ENCODE assay signal across 16 cellular contexts in genomic region chr6:14274552-14275492, GRCh38.
A peak's percentile ranks its signal among the peaks of the same experiment; 100 is the strongest.
DNase-seq lines count a peak whose midpoint lies in the region; ATAC-seq and TF ChIP-seq lines count a peak whose summit lies in the region.
"Had no signal": no experiment of that assay in that cellular context is flagged by ENCODE, and none has a peak within 500 bp of the region (broad histone marks: within the 10 kb centered on the region; RNA-seq: fewer than 3 reads in every experiment).

No MANE protein-coding gene starts in this region.

- no peak overlapping the region for H3K4me3 ChIP-seq in right atrium auricular region

- no peaks in the 10 kb centered on the region for H3K9me3 ChIP-seq in right atrium auricular region
- H3K9me3 ChIP-seq: neutrophil had no signal

- H3K27ac ChIP-seq in right atrium auricular region: peak overlapping the region in 1 of 2 donors; percentile 25
- H3K27ac ChIP-seq: brain microvascular endothelial cell, neutrophil had no signal

- in situ Hi-C loops in KBM-7 (cut with MboI; ENCODE audit: low pct_unique_long_range_greater_than_20kb, low sequenced_read_pairs): no loop called here

- H3K27me3 Mint-ChIP-seq in activated naive CD8-positive, alpha-beta T cell: no peaks in the 10 kb centered on the region
- no peaks in the 10 kb centered on the region for H3K27me3 Mint-ChIP-seq in activated naive CD8-positive, alpha-beta T cell treated with anti-CD3 and anti-CD28 coated beads for 36 hours
- peaks cover 48% of the 10 kb centered on the region for H3K27me3 Mint-ChIP-seq in brain
- no peaks in the 10 kb centered on the region for H3K27me3 Mint-ChIP-seq in naive B cell
- H3K27me3 Mint-ChIP-seq: activated T-cell treated with anti-CD3 and anti-CD28 coated beads, Interleukin-2, amount 50 U/mL, for 24 hours had no signal

- no peak for DNase-seq in activated naive CD8-positive, alpha-beta T cell treated with anti-CD3 and anti-CD28 coated beads for 36 hours
- DNase-seq in naive B cell: no peak
- no peak for DNase-seq in KBM-7
- no peak for DNase-seq in right atrium auricular region (ENCODE audit: low spot score)
- DNase-seq in NK-92 treated with Interleukin-12 subunit alpha and Interleukin-12 subunit beta, amount 100 ng/mL, for 24 hours (lab: John Stamatoyannopoulos, UW): no peak
- DNase-seq in SW480 (ENCODE audit: low spot score): no peak
- DNase-seq: activated T-cell treated with anti-CD3 and anti-CD28 coated beads, Interleukin-2, amount 50 U/mL, for 24 hours; brain microvascular endothelial cell; H7; left colon; NCI-H510A; SIG-M5; stimulated activated CD4-positive, alpha-beta T cell treated with anti-CD3 and anti-CD28 coated beads, Interleukin-15, amount 100 ng/mL, for 24 hours had no signal

- H3K9me3 Mint-ChIP-seq in activated naive CD8-positive, alpha-beta T cell (ENCODE audit: low read depth): peaks cover 6% of the 10 kb centered on the region
- H3K9me3 Mint-ChIP-seq in activated naive CD8-positive, alpha-beta T cell treated with anti-CD3 and anti-CD28 coated beads for 36 hours: peaks cover 8% of the 10 kb centered on the region
- H3K9me3 Mint-ChIP-seq in brain: peaks cover 7 to 14% (median 8%) of the 10 kb centered on the region in 5 experiments
- peaks cover 0 to 5% (median 0%) of the 10 kb centered on the region in 7 donors for H3K9me3 Mint-ChIP-seq in naive B cell

- TF ChIP-seq CTCF in brain (conservative IDR thresholded peaks at IDR 0.05) (no peak), right atrium auricular region (IDR thresholded peaks at IDR 0.05) (no peak)

- H3K27ac Mint-ChIP-seq in activated naive CD8-positive, alpha-beta T cell: peak overlapping the region; percentile 75
- H3K27ac Mint-ChIP-seq in activated naive CD8-positive, alpha-beta T cell treated with anti-CD3 and anti-CD28 coated beads for 36 hours: no peak overlapping the region
- H3K27ac Mint-ChIP-seq in brain (peak overlapping the region in 4 of 5 experiments; percentile 76 to 92 (median 84)), naive B cell (peak overlapping the region; percentile 95 to 100 (median 98))

- H3K36me3 Mint-ChIP-seq in activated naive CD8-positive, alpha-beta T cell: no peaks in the 10 kb centered on the region
- no peaks in the 10 kb centered on the region for H3K36me3 Mint-ChIP-seq in activated naive CD8-positive, alpha-beta T cell treated with anti-CD3 and anti-CD28 coated beads for 36 hours
- H3K36me3 Mint-ChIP-seq in brain (no peaks in the 10 kb centered on the region), naive B cell (peaks cover 0 to 6% of the 10 kb centered on the region in 2 donors)

- H3K4me3 Mint-ChIP-seq in activated naive CD8-positive, alpha-beta T cell: peak overlapping the region; percentile 54
- H3K4me3 Mint-ChIP-seq in activated naive CD8-positive, alpha-beta T cell treated with anti-CD3 and anti-CD28 coated beads for 36 hours: no peak overlapping the region
- H3K4me3 Mint-ChIP-seq in brain: peak overlapping the region in 1 of 5 experiments; percentile 57
- peak overlapping the region in 7 of 8 donors; percentile 48 to 93 (median 81) for H3K4me3 Mint-ChIP-seq in naive B cell
- H3K4me3 Mint-ChIP-seq: activated T-cell treated with anti-CD3 and anti-CD28 coated beads, Interleukin-2, amount 50 U/mL, for 24 hours had no signal

- peaks cover 70% of the 10 kb centered on the region for H3K4me1 Mint-ChIP-seq in activated naive CD8-positive, alpha-beta T cell (ENCODE audit: low read depth)
- peaks cover 57% of the 10 kb centered on the region for H3K4me1 Mint-ChIP-seq in activated naive CD8-positive, alpha-beta T cell treated with anti-CD3 and anti-CD28 coated beads for 36 hours
- peaks cover 54% of the 10 kb centered on the region for H3K4me1 Mint-ChIP-seq in brain
- H3K4me1 Mint-ChIP-seq in naive B cell: peaks cover 79 to 100% (median 88%) of the 10 kb centered on the region in 3 donors

- no peak for ATAC-seq in naive B cell (ENCODE audit: low read depth in 2 of 2)
- ATAC-seq: left colon had no signal

- no peaks in the 10 kb centered on the region for H3K27me3 ChIP-seq in right atrium auricular region
- H3K27me3 ChIP-seq: brain microvascular endothelial cell, neutrophil had no signal

- peaks cover 0 to 32% of the 10 kb centered on the region in 2 donors for H3K4me1 ChIP-seq in right atrium auricular region

- no peaks in the 10 kb centered on the region for H3K36me3 ChIP-seq in right atrium auricular region
- H3K36me3 ChIP-seq: brain microvascular endothelial cell, neutrophil had no signal
